In the genomic region with DNA sequence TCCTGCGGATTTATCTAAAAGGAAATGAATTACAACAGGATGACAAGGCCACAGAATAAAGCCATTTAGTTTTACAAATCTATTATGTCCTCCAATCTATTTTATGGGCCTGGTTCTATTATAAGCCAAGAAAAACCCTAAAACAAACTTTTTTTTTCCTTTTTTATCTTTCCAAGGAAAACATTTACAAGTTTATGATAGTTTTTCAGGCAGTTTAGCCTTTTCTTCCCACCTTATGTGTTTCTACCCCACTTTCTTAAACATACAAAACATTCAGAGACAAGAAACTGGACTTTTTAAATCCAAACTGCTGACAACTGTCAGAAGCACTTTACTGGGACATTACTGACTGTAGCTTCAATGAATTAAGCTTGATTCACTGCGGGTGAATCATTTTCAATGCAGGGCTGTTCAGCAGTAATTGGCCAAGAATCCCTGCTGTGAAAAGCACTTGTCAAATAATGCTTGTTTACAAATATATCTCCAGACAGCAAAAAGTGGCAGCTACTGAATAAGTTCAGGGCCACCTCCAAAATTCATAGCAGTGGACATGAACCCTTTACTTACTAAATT, we compare ENCODE assay signal across 16 cellular contexts. TPM values are rescaled to one million over a fixed set of nuclear protein-coding genes. Genes with fewer than 3 reads are reported as not detected.
DNase-seq lines count a peak whose midpoint lies in the region; ATAC-seq, FAIRE-seq and TF ChIP-seq lines count a peak whose summit lies in the region.
"Had no signal": no experiment of that assay in that cellular context is flagged by ENCODE, and none has a peak within 500 bp of the region (broad histone marks: within the 10 kb centered on the region; RNA-seq: fewer than 3 reads in every experiment).

No MANE protein-coding gene starts in this region.

- in situ Hi-C loops in astrocyte of the cerebellum (cut with HindIII; ENCODE audit: low sequenced_read_pairs): no loop called here

- no peak for TF ChIP-seq CTCF in astrocyte of the cerebellum (IDR thresholded peaks at IDR 0.05; ENCODE audit: low read depth, low read length, missing control alignments)
- TF ChIP-seq CTCF in dorsolateral prefrontal cortex (IDR thresholded peaks at IDR 0.05 in 54 of 56, conservative IDR thresholded peaks at IDR 0.05 in 2 of 56; ENCODE audit: low read depth in 1 of 56, partially characterized antibody in 56 of 56): no peak

- H3K27ac ChIP-seq in dorsolateral prefrontal cortex: no peak overlapping the region
- H3K27ac ChIP-seq: gastrocnemius medialis, SJSA1 had no signal

- peak; percentile 38 for DNase-seq in A172 (ENCODE audit: low spot score)
- DNase-seq in H54 (ENCODE audit: insufficient read length, low spot score): peak; percentile 15
- peak; percentile 33 for DNase-seq in NCI-H2081 treated with DMSO at 0.1 percent for 48 hours (lab: John Stamatoyannopoulos, UW)
- DNase-seq in astrocyte of the cerebellum (ENCODE audit: low read depth): peak; percentile 43
- no peak for DNase-seq in dorsolateral prefrontal cortex
- DNase-seq in cortex of kidney (lab: John Stamatoyannopoulos, UW): no peak
- DNase-seq: activated B cell treated with CpG ODN at 0.5 μM for 24 hours; DND-41; gastrocnemius medialis; IMR-90; NCI-H82; stimulated activated naive CD8-positive, alpha-beta T cell treated with anti-CD3 and anti-CD28 coated beads, Interleukin-15, Interleukin-2, amounts not matched to agents 100 U/mL and 50 U/mL, for 24 hours had no signal

- no peak for TF ChIP-seq POLR2A in H54 (IDR thresholded peaks at IDR 0.05; ENCODE audit: low read depth, low read length)

- H3K4me3 ChIP-seq in astrocyte of the cerebellum (ENCODE audit: low read depth, low read length) (no peak overlapping the region), dorsolateral prefrontal cortex (peak overlapping the region in 13 of 59 donors; percentile 2 to 79 (median 71))
- H3K4me3 ChIP-seq: gastrocnemius medialis, SJSA1 had no signal

- peaks cover 0 to 40% (median 3%) of the 10 kb centered on the region in 45 donors for H3K27me3 ChIP-seq in dorsolateral prefrontal cortex

- intact Hi-C loops in dorsolateral prefrontal cortex (cut with DNase I): no loop called here

- ATAC-seq in GM21576 (IDR thresholded peaks at IDR 0.05; ENCODE audit: unreplicated experiment): no peak
- ATAC-seq in GM19463 (IDR thresholded peaks at IDR 0.05; ENCODE audit: unreplicated experiment): no peak
- ATAC-seq: gastrocnemius medialis; sciatic nerve; stimulated activated naive CD8-positive, alpha-beta T cell treated with anti-CD3 and anti-CD28 coated beads, Interleukin-15, Interleukin-2, amounts not matched to agents 100 U/mL and 50 U/mL, for 24 hours had no signal

- FAIRE-seq in H54 (lab: Jason Lieb, UNC): peak; percentile 36

RNA-seq across cellular contexts. Expression of a gene that starts 4.3 kb away (rescaled TPM):
- not detected in 2 replicates for total RNA-seq in A172 (2014; rRNA removed; shearing (Covaris generic))
- total RNA-seq in dorsolateral prefrontal cortex: 10 to 100 TPM in 116 of 120 experiments, 1 to 10 TPM in 4; 7.1 to 48.0 (median 23.2) TPM
- total RNA-seq: activated B cell treated with CpG ODN at 0.5 μM for 24 hours, gastrocnemius medialis had no signal

Comparison
In these comparisons a context has a peak if more than half of its experiments do, and no peak if none do; other contexts are left out.
1. DNase-seq: peak in A172 (single experiment), H54 (single experiment), NCI-H2081 treated with DMSO at 0.1 percent for 48 hours (single experiment) and astrocyte of the cerebellum (single experiment); none in dorsolateral prefrontal cortex (0 of 10) and cortex of kidney (single experiment).